1 cellular context compared by ENCODE assay signal in genomic region chr2:146820672-146821071, GRCh38.
TF ChIP-seq lines count a peak whose summit lies in the region.

No MANE protein-coding gene starts in this region.

TF ChIP-seq in GM23338, 12 proteins besides CTCF, POLR2A, EP300 and RAD21 (continued from another document):
- TF ChIP-seq ZNF462 (CRISPR knock-in tag; IDR thresholded peaks at IDR 0.05) (no peak), JUNB (IDR thresholded peaks at IDR 0.05; ENCODE audit: unreplicated experiment) (no peak), EZH2 (IDR thresholded peaks at IDR 0.05; ENCODE audit: low read depth, unreplicated experiment) (no peak), ZNF331 (CRISPR knock-in tag; IDR thresholded peaks at IDR 0.05; ENCODE audit: low read depth) (no peak), CREB1 (CRISPR knock-in tag; IDR thresholded peaks at IDR 0.05; ENCODE audit: low read depth) (no peak), STAT1 (IDR thresholded peaks at IDR 0.05; ENCODE audit: unreplicated experiment) (no peak), ZNF114 (CRISPR knock-in tag; IDR thresholded peaks at IDR 0.05) (no peak)
